ENCODE assay signal across 2 cellular contexts in genomic region chr4:12488672-12489071, GRCh38.
TF ChIP-seq lines count a peak whose summit lies in the region.

No MANE protein-coding gene starts in this region.

TF ChIP-seq in H1, 55 proteins besides CTCF, POLR2A, EP300 and RAD21 (continued from another document):
- TF ChIP-seq E2F6 (IDR thresholded peaks at IDR 0.05) (no peak), POLR2AphosphoS5 (IDR thresholded peaks at IDR 0.05; ENCODE audit: low read depth, low read length) (no peak)

TF ChIP-seq in neural cell, 6 proteins besides CTCF, POLR2A, EP300 and RAD21 (continued from another document):
- no peak for TF ChIP-seq REST (IDR thresholded peaks at IDR 0.05; ENCODE audit: borderline replicate concordance)
